ENCODE assay signal across 8 cellular contexts in the genomic region with DNA sequence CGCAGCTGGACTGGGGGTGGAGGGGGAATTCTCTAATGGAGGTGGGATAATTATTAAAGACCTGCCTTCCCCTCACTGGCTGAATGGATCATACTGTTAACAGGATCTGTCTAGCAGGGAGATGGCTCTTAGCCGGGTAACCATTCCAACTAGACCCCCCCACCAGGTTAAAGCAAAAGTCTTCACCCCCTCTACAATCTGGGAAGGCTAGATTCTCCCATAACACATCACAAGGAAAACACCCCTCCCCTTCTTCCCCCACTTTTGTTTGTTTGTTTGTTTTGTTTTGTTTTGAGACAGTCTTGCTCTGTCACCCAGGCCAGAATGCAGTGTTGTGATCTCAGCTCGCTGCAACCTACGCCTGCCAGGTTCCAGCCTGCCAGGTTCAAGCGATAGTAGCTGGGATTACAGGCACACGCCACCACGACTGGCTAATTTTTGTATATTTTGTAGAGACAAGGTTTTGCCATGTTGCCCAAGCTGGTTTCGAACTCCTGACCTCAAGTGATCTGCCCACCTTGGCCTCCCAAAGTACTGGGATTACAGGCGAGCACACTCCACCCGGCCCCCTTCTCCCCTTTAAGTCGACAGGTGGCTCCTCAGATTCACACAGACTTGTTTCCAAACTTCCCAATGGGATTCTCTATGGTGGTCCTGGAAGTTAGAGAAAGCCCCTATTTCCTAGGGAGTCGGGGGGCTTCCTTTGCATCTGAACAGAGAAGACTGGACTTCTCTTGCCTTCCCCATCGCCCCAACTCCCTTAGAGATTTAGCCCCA. TPM values are rescaled to one million over a fixed set of nuclear protein-coding genes. Genes with fewer than 3 reads are reported as not detected.
DNase-seq lines count a peak whose midpoint lies in the region; ATAC-seq and TF ChIP-seq lines count a peak whose summit lies in the region.

No MANE protein-coding gene starts in this region.

- H3K27me3 ChIP-seq in heart right ventricle (no peaks in the 10 kb centered on the region), mesenchymal stem cell (ENCODE audit: control insufficient read depth in 1 of 2, insufficient read depth in 1 of 2, low read length in 2 of 2) (no peaks in the 10 kb centered on the region)

- DNase-seq in heart right ventricle (no peak), cardiac septum (ENCODE audit: low spot score) (no peak), MCF 10A (ENCODE audit: unreplicated experiment) (no peak), mesenchymal stem cell (peak; percentile 8), NCI-H1417 treated with DMSO at 0.1 percent for 48 hours (lab: John Stamatoyannopoulos, UW) (no peak)
- DNase-seq in activated CD4-positive, alpha-beta T cell treated with anti-CD3 and anti-CD28 coated beads, Interleukin-2, amount 50 U/mL, for 48 hours = no peak

- H2BK5ac ChIP-seq in mesenchymal stem cell (ENCODE audit: low read depth, low read length, poor library complexity, severe bottlenecking) = no peak overlapping the region

- POLR2A ChIA-PET in MCF 10A (lab: Yijun Ruan, JAX) = interaction anchor here (0.6 to 9.3 kb wide), 16 partner anchors 8 to 440 kb away, joined by 3 to 181 read pairs (median 4); a partner anchor contains a TSS

- H4K91ac ChIP-seq in mesenchymal stem cell (ENCODE audit: low read length) = peak overlapping the region; percentile 52

- H3K4ac ChIP-seq in mesenchymal stem cell (ENCODE audit: low read depth in 1 of 2, low read length in 2 of 2) = peak overlapping the region in 1 of 2 experiments; percentile 24

- H3K4me3 ChIP-seq in heart right ventricle = peak overlapping the region in 9 of 10 donors; percentile 54 to 94 (median 75)
- peak overlapping the region; percentile 89 to 90 for H3K4me3 ChIP-seq in mesenchymal stem cell (ENCODE audit: insufficient read depth in 1 of 2, low read depth in 1 of 2, low read length in 2 of 2)
- peak overlapping the region; percentile 78 for H3K4me3 ChIP-seq in urinary bladder (ENCODE audit: low read depth, low read length)

- peak overlapping the region; percentile 95 for H3K4me3 Mint-ChIP-seq in MCF 10A (ENCODE audit: unreplicated experiment)

- ATAC-seq in heart right ventricle (no peak), HG02973 (IDR thresholded peaks at IDR 0.05; ENCODE audit: unreplicated experiment) (no peak)

- CTCF ChIA-PET in MCF 10A (lab: Yijun Ruan, JAX) = interaction anchor here (0.6 to 1.0 kb wide), 8 partner anchors 12 to 165 kb away, joined by 3 read pairs; a partner anchor contains a TSS

- peaks cover 15% of the 10 kb centered on the region for H3K79me1 ChIP-seq in mesenchymal stem cell (replicated peaks; ENCODE audit: low read length, poor library complexity, severe bottlenecking)

- intact Hi-C loops in heart right ventricle (cut with DNase I) (loop anchor here in 7 of 10 donors (5.0 to 10.0 kb wide), 8 partner anchors 56 to 509 kb away; a partner anchor contains a TSS), cardiac septum (cut with DNase I) (no loop called here), MCF 10A (cut with micrococcal nuclease) (no loop called here)

- peak overlapping the region; percentile 95 for H3K4me2 ChIP-seq in mesenchymal stem cell (ENCODE audit: low read length, poor library complexity, severe bottlenecking)

- H2BK12ac ChIP-seq in mesenchymal stem cell (ENCODE audit: low read length in 2 of 2) = peak overlapping the region in 1 of 2 experiments; percentile 10

- H3K4me1 ChIP-seq in heart right ventricle (peaks cover 21 to 77% (median 63%) of the 10 kb centered on the region in 9 donors), mesenchymal stem cell (ENCODE audit: control insufficient read depth, insufficient read depth, low read depth, low read length) (peaks cover 27% of the 10 kb centered on the region), urinary bladder (ENCODE audit: insufficient read depth) (no peaks in the 10 kb centered on the region)

- no peak overlapping the region for H2BK120ac ChIP-seq in mesenchymal stem cell (ENCODE audit: low read depth, low read length)

- H2AFZ ChIP-seq in mesenchymal stem cell (ENCODE audit: low read depth, low read length) = no peak overlapping the region

- peak overlapping the region; percentile 96 for H3K9ac ChIP-seq in mesenchymal stem cell (ENCODE audit: low read length)

- BruUV-seq in MCF 10A (replicated peaks; lab: Mats Ljungman, UMichigan) = no TSS peak

- H3K27ac Mint-ChIP-seq in MCF 10A (ENCODE audit: low read depth, unreplicated experiment) = peak overlapping the region; percentile 90

- H3K4me1 Mint-ChIP-seq in MCF 10A (ENCODE audit: insufficient read depth, unreplicated experiment) = peaks cover 57% of the 10 kb centered on the region

- no peak overlapping the region for H3K14ac ChIP-seq in mesenchymal stem cell (ENCODE audit: low read length in 2 of 2)

- 49 to 60% methylated on average over 13 of the region's 13 CpGs for WGBS in heart right ventricle, 2 donors
- 56% methylated on average over 9 of the region's 13 CpGs for WGBS in mesenchymal stem cell
- 52% methylated on average over 13 of the region's 13 CpGs for WGBS in urinary bladder

- H3K9me3 Mint-ChIP-seq in MCF 10A (ENCODE audit: unreplicated experiment) = no peaks in the 10 kb centered on the region

- H3K27me3 Mint-ChIP-seq in MCF 10A (ENCODE audit: insufficient read depth, unreplicated experiment) = no peaks in the 10 kb centered on the region

- no peak overlapping the region for H2AK5ac ChIP-seq in mesenchymal stem cell (ENCODE audit: low read length, severe bottlenecking)

- H3K23ac ChIP-seq in mesenchymal stem cell (ENCODE audit: low read length in 2 of 2) = no peak overlapping the region

- peak overlapping the region in 1 of 2 experiments; percentile 73 for H3K18ac ChIP-seq in mesenchymal stem cell (ENCODE audit: low read depth in 1 of 2, low read length in 2 of 2)

- H3K9me3 ChIP-seq in heart right ventricle = no peaks in the 10 kb centered on the region
- H3K9me3 ChIP-seq in mesenchymal stem cell (ENCODE audit: control insufficient read depth, low read length) = no peaks in the 10 kb centered on the region

- peak overlapping the region; percentile 63 for H2BK15ac ChIP-seq in mesenchymal stem cell (ENCODE audit: low read depth, poor library complexity, severe bottlenecking)

- peak overlapping the region; percentile 81 to 97 (median 94) for H3K27ac ChIP-seq in heart right ventricle
- no peak overlapping the region for H3K27ac ChIP-seq in mesenchymal stem cell (ENCODE audit: low read length, poor library complexity, severe bottlenecking)
- no peak overlapping the region for H3K27ac ChIP-seq in urinary bladder (ENCODE audit: low read depth)

- H3K36me3 Mint-ChIP-seq in MCF 10A (ENCODE audit: insufficient read depth, unreplicated experiment) = peaks cover 20% of the 10 kb centered on the region

- no peak overlapping the region for H4K8ac ChIP-seq in mesenchymal stem cell (ENCODE audit: low read length)

- TF ChIP-seq CTCF in heart right ventricle (IDR thresholded peaks at IDR 0.05) = no peak
- no peak for TF ChIP-seq CTCF in MCF 10A (IDR thresholded peaks at IDR 0.05; ENCODE audit: unreplicated experiment)

- H3K36me3 ChIP-seq in heart right ventricle (peaks cover 0 to 17% (median 14%) of the 10 kb centered on the region in 9 donors), mesenchymal stem cell (ENCODE audit: control insufficient read depth in 1 of 2, insufficient read depth in 2 of 2, low read depth in 1 of 2, low read length in 2 of 2) (peaks cover 11 to 15% of the 10 kb centered on the region in 2 experiments), urinary bladder (ENCODE audit: insufficient read depth) (no peaks in the 10 kb centered on the region)

RNA-seq across cellular contexts. Expression of a gene that starts 3.5 kb away (rescaled TPM):
- total RNA-seq in heart right ventricle (10 to 100 TPM; 28.7 to 58.7 (median 42.6) TPM), cardiac septum (49.0 TPM), MCF 10A (2022) (87.3 and 101 TPM in 2 replicates), urinary bladder (27.4 TPM)
- polyA plus RNA-seq in heart right ventricle (10 to 100 TPM in 1 of 2 donors, 1 to 10 TPM in 1; 8.8 to 52.4 TPM), urinary bladder (30.9 TPM)
- polyA plus RNA-seq in mesenchymal stem cell (2013, experiment 1 of 2) = 80.3 TPM
- 69.0 TPM for polyA plus RNA-seq in mesenchymal stem cell (2013, experiment 2 of 2)

RNA-seq across cellular contexts. Expression of a gene that starts 12.1 kb away (rescaled TPM):
- total RNA-seq in heart right ventricle (1,000 to 10,000 TPM; 2,092 to 3,612 (median 3,330) TPM), cardiac septum (2,154 TPM), MCF 10A (2022) (719 and 909 TPM in 2 replicates), urinary bladder (175 TPM)
- polyA plus RNA-seq in heart right ventricle (1,000 to 10,000 TPM; 1,003 to 1,981 TPM), urinary bladder (583 TPM)
- 489 TPM for polyA plus RNA-seq in mesenchymal stem cell (2013, experiment 1 of 2)
- polyA plus RNA-seq in mesenchymal stem cell (2013, experiment 2 of 2) = 517 TPM

RNA-seq across cellular contexts. Expression of a gene that starts 54.4 kb away (rescaled TPM):
- 100 to 1,000 TPM in 9 of 10 donors, 10 to 100 TPM in 1; 100.0 to 139 (median 110) TPM for total RNA-seq in heart right ventricle
- 10 to 100 TPM; 43.7 to 92.3 TPM for polyA plus RNA-seq in heart right ventricle
- 121 TPM for total RNA-seq in cardiac septum
- 212 and 228 TPM in 2 replicates for total RNA-seq in MCF 10A (2022)
- polyA plus RNA-seq in mesenchymal stem cell (2013, experiment 1 of 2) = 149 TPM
- polyA plus RNA-seq in mesenchymal stem cell (2013, experiment 2 of 2) = 152 TPM
- 118 TPM for total RNA-seq in urinary bladder
- polyA plus RNA-seq in urinary bladder = 184 TPM

Comparison
In these comparisons a context has a peak if more than half of its experiments do, and no peak if none do; other contexts are left out.
1. intact Hi-C loops: an anchor here in heart right ventricle (5.0 to 10.0 kb wide); none called in cardiac septum and MCF 10A.
2. H3K27ac ChIP-seq: peak in heart right ventricle (10 of 10); none in mesenchymal stem cell (single experiment) and urinary bladder (single experiment).
3. Peak in every context shown above with its lines, with median percentiles within 50 percentile points of each other: H3K4me3 ChIP-seq.